ENCODE assay signal across 8 cellular contexts in the genomic region with DNA sequence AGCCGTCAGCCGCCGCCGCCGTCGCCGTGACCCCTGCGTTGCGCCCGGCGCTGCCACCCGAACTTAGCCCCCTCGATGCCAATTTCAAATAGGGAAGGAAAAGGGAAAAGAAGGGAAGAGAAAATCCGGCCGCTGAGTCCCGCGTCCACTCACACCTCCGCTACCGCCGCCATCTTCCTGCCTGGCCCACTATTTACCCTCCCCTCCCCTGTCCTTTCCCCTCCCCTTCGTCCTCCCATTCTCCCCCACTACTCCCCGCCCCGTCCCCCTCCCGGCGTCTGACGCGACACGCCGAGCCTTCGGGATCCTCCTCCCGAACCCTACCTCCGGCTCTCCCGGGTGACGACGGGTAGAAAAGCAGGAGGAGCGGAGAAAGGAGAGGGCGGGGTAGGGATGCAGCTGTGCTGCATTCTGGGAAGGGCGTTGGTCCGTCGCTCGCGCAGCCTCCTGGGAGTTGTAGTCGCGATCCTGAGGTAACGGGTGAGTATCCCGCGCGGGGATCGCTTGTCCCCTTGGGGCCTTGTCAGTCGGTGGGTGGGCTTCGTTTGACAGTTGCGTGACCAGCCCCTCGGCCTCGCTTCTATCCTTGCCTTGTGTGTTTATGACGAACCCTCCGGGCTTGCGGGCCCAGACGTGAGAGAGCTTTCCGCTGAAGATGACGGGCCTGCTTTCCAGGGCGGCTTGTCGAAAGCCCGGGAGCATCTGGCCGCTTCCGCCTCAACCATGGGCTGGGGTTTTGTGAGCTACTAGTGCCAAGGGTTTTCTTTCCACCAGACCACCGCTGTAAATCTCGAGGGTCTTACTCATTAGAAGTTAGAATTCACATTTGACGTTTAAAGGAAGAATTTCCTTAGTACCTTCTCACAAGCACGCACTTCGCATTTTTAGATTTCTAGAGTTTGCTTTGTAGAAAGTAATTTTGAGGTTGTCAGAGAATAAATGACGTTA. TPM values are rescaled to one million over a fixed set of nuclear protein-coding genes. Genes with fewer than 3 reads are reported as not detected.
A peak's percentile ranks its signal among the peaks of the same experiment; 100 is the strongest.
DNase-seq lines count a peak whose midpoint lies in the region; ATAC-seq and TF ChIP-seq lines count a peak whose summit lies in the region.

A gene with protein sequence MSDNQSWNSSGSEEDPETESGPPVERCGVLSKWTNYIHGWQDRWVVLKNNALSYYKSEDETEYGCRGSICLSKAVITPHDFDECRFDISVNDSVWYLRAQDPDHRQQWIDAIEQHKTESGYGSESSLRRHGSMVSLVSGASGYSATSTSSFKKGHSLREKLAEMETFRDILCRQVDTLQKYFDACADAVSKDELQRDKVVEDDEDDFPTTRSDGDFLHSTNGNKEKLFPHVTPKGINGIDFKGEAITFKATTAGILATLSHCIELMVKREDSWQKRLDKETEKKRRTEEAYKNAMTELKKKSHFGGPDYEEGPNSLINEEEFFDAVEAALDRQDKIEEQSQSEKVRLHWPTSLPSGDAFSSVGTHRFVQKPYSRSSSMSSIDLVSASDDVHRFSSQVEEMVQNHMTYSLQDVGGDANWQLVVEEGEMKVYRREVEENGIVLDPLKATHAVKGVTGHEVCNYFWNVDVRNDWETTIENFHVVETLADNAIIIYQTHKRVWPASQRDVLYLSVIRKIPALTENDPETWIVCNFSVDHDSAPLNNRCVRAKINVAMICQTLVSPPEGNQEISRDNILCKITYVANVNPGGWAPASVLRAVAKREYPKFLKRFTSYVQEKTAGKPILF (minus strand): TSS at position 195 of the 948 bp plus-strand sequence. CDS start 422 bp downstream, outside the sequence.
A gene (plus strand): TSS at position 457 of the 948 bp plus-strand sequence.

- H3K4me3 ChIP-seq in KMS-11 (IDR thresholded peaks at IDR 0.05; ENCODE audit: insufficient read depth, low read depth, low read length), result peak within 1 kb of the TSS; percentile 56
- peak within 1 kb of the TSS; percentile 70 to 87 (median 77) for H3K4me3 ChIP-seq in Peyer's patch
- H3K4me3 ChIP-seq in muscle layer of duodenum (ENCODE audit: low read depth in 1 of 2, low read length in 2 of 2), result peak within 1 kb of the TSS; percentile 88 to 94

- no peaks in the 10 kb centered on the region for H3K9me3 ChIP-seq in Peyer's patch
- H3K9me3 ChIP-seq in muscle layer of duodenum (ENCODE audit: control insufficient read depth in 1 of 2, low read length in 2 of 2), result no peaks in the 10 kb centered on the region

- H4K20me1 ChIP-seq in KMS-11 (ENCODE audit: insufficient read depth), result 0 out of 2 replicates have a peak, but pooled peaks cover 13% of the 10 kb centered on the region

- H3K79me2 ChIP-seq in KMS-11 (ENCODE audit: insufficient read depth, low read depth), result peaks cover 80% of the 10 kb centered on the region

- peak within 1 kb of the TSS; percentile 91 for H3K4me2 ChIP-seq in KMS-11

- ATAC-seq in GM21737 (IDR thresholded peaks at IDR 0.05; ENCODE audit: unreplicated experiment) (peak; percentile 84), esophagus mucosa (peak; percentile 99)

- H3K27ac ChIP-seq in KMS-11, result peak within 1 kb of the TSS; percentile 52
- peak within 1 kb of the TSS; percentile 84 to 95 (median 91) for H3K27ac ChIP-seq in Peyer's patch
- peak within 1 kb of the TSS; percentile 88 for H3K27ac ChIP-seq in muscle layer of duodenum (ENCODE audit: low read length)

- no peaks in the 10 kb centered on the region for H3K36me3 ChIP-seq in KMS-11 (ENCODE audit: insufficient read depth)
- no peaks in the 10 kb centered on the region for H3K36me3 ChIP-seq in Peyer's patch
- no peaks in the 10 kb centered on the region for H3K36me3 ChIP-seq in muscle layer of duodenum (ENCODE audit: control insufficient read depth in 1 of 2, insufficient read depth in 2 of 2, low read length in 2 of 2)

- peak within 1 kb of the TSS; percentile 76 for H2AFZ ChIP-seq in KMS-11 (ENCODE audit: low read depth)

- TF ChIP-seq CTCF in KMS-11 (conservative IDR thresholded peaks at IDR 0.05; ENCODE audit: low read depth, low read length) (no peak), Peyer's patch (IDR thresholded peaks at IDR 0.05) (no peak)

- peak within 1 kb of the TSS; percentile 57 for H3K9ac ChIP-seq in KMS-11

- H3K27me3 ChIP-seq in KMS-11 (ENCODE audit: insufficient read depth, low read depth) (no peaks in the 10 kb centered on the region), Peyer's patch (no peaks in the 10 kb centered on the region), muscle layer of duodenum (ENCODE audit: low read depth, low read length) (no peaks in the 10 kb centered on the region)

- peak; percentile 77 to 89 for TF ChIP-seq POLR2A in Peyer's patch (IDR thresholded peaks at IDR 0.05)

- DNase-seq in DMS53 treated with DMSO at 0.1 percent for 48 hours (lab: John Stamatoyannopoulos, UW; ENCODE audit: unreplicated experiment), result peak; percentile 90
- peak; percentile 95 to 99 (median 97) for DNase-seq in Peyer's patch
- peak; percentile 95 to 96 for DNase-seq in activated T-cell treated with anti-CD3 and anti-CD28 coated beads, Interleukin-2, amount 50 U/mL, for 48 hours
- peak; percentile 89 to 91 for DNase-seq in stimulated activated CD8-positive, alpha-beta memory T cell treated with anti-CD3 and anti-CD28 coated beads, Interleukin-7, amount 100 ng/mL, for 4 hours (ENCODE audit: low read depth in 2 of 2)

- peaks cover 36% of the 10 kb centered on the region for H3K4me1 ChIP-seq in KMS-11 (ENCODE audit: low read depth, poor library complexity, severe bottlenecking)
- peaks cover 0 to 31% (median 3%) of the 10 kb centered on the region in 4 donors for H3K4me1 ChIP-seq in Peyer's patch
- peaks cover 9 to 26% of the 10 kb centered on the region in 2 donors for H3K4me1 ChIP-seq in muscle layer of duodenum (ENCODE audit: control insufficient read depth in 1 of 2, insufficient read depth in 2 of 2, low read length in 2 of 2)

RNA-seq across cellular contexts. Expression of the first gene that starts in this region (rescaled TPM):
- 10 to 100 TPM; 32.2 to 52.0 (median 39.6) TPM for total RNA-seq in Peyer's patch
- 27.6 TPM for total RNA-seq in esophagus mucosa

RNA-seq across cellular contexts. Expression of the second gene that starts in this region (rescaled TPM):
- total RNA-seq in Peyer's patch, result 10 to 100 TPM; 24.5 to 58.6 (median 28.3) TPM
- total RNA-seq in esophagus mucosa, result 11.2 TPM

Comparison
In these comparisons a context has a peak if more than half of its experiments do, and no peak if none do; other contexts are left out.
1. Peak in every context shown above with its lines: DNase-seq, ATAC-seq, H3K4me3 ChIP-seq and H3K27ac ChIP-seq.